In the genomic region with DNA sequence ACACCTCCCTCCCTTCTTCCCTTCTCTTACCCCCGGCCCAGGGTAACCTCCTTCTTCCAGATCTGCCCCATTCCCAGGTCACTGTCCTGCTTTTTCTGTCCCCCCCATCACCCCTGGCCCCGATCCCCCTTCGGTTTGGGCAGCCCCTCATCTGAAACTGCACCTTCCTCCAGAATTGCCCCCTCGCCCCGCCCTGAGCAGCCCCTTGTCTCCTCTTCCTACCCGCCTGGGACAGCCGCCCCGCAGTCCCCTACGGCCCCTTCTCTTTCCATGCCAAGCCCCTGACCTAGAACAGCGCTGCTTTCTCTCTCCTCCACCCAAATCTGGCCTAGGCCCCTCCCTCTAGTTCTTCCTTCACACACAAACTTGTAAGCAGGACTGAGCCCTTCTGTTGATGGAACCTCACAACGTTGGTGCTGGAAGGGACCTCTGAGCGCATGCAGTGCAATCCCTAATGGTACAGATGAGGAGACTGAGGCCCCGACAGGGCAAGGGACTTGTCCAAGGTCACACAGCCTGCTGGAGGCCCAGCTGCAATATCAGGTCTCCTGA, we compare ENCODE assay signal across 2 cellular contexts.
TF ChIP-seq lines count a peak whose summit lies in the region.

No MANE protein-coding gene starts in this region.

TF ChIP-seq in GM12878, 131 proteins besides CTCF, POLR2A, EP300 and RAD21:
- TF ChIP-seq STAT1 (conservative IDR thresholded peaks at IDR 0.05), result no peak
- no peak for TF ChIP-seq ZNF207 (IDR thresholded peaks at IDR 0.05; ENCODE audit: borderline replicate concordance)
- TF ChIP-seq CREM (IDR thresholded peaks at IDR 0.05; ENCODE audit: low read depth), result no peak
- no peak for TF ChIP-seq JUNB (IDR thresholded peaks at IDR 0.05)
- TF ChIP-seq ZZZ3 (IDR thresholded peaks at IDR 0.05; ENCODE audit: control insufficient read depth, insufficient read length, low read depth), result no peak

TF ChIP-seq in HEK293T, 16 proteins besides CTCF, POLR2A, EP300 and RAD21:
- TF ChIP-seq SP1 (IDR thresholded peaks at IDR 0.05) (no peak), FOXK2 (IDR thresholded peaks at IDR 0.05) (no peak), HDGF (IDR thresholded peaks at IDR 0.05; ENCODE audit: borderline replicate concordance) (no peak), LEF1 (IDR thresholded peaks at IDR 0.05; ENCODE audit: borderline replicate concordance) (no peak), CTBP1 (IDR thresholded peaks at IDR 0.05; ENCODE audit: borderline replicate concordance) (no peak), NFRKB (IDR thresholded peaks at IDR 0.05) (no peak)
